ENCODE assay signal across 20 cellular contexts in genomic region chr2:217367464-217367863, GRCh38.
DNase-seq lines count a peak whose midpoint lies in the region; ATAC-seq, FAIRE-seq and TF ChIP-seq lines count a peak whose summit lies in the region.
"Had no signal": no experiment of that assay in that cellular context is flagged by ENCODE, and none has a peak within 500 bp of the region (broad histone marks: within the 10 kb centered on the region; RNA-seq: fewer than 3 reads in every experiment).

No MANE protein-coding gene starts in this region.

- no peak for TF ChIP-seq EP300 in ovary (IDR thresholded peaks at IDR 0.05)

- H3K36me3 ChIP-seq in IMR-90 (ENCODE audit: control insufficient read depth, insufficient read depth, low read length) (no peaks in the 10 kb centered on the region), bronchial epithelial cell (ENCODE audit: control insufficient read depth, insufficient read depth, low read length) (no peaks in the 10 kb centered on the region), mesendoderm (ENCODE audit: control insufficient read depth, insufficient read depth, low read length) (no peaks in the 10 kb centered on the region), ovary (no peaks in the 10 kb centered on the region)
- H3K36me3 ChIP-seq: thoracic aorta had no signal

- peak overlapping the region; percentile 74; the same call in 1 of the 2 replicates for H3K9ac ChIP-seq in IMR-90 (ENCODE audit: low read depth, low read length)
- no peak overlapping the region for H3K9ac ChIP-seq in mesendoderm (ENCODE audit: low read length)

- no peak overlapping the region for H2AK9ac ChIP-seq in IMR-90 (replicated peaks; ENCODE audit: low read depth, low read length, poor library complexity)

- DNase-seq in AG04450 (ENCODE audit: low read depth, low spot score) (peak; percentile 48), IMR-90 (peak; percentile 73), bronchial epithelial cell (ENCODE audit: low read depth) (peak; percentile 20), mesendoderm (no peak), ovary (no peak), HPDE6-E6E7 (ENCODE audit: extremely low spot score) (no peak)
- DNase-seq: activated CD4-positive, alpha-beta memory T cell treated with anti-CD3 and anti-CD28 coated beads for 36 hours; activated naive CD4-positive, alpha-beta T cell treated with anti-CD3 and anti-CD28 coated beads, Interleukin-2, amount 10 ng/mL, durations not matched to agents 7 days and 5 days; erythroblast; H9; KG1; natural killer cell; NCI-H1048; NCI-H2029; NCI-H446 had no signal

- H3K14ac ChIP-seq in IMR-90 (replicated peaks; ENCODE audit: low read depth, low read length) = peak overlapping the region; percentile 97

- no peak for TF ChIP-seq POLR2A in IMR-90 (IDR thresholded peaks at IDR 0.05; ENCODE audit: low read depth, low read length)
- TF ChIP-seq POLR2A in ovary (IDR thresholded peaks at IDR 0.05) = no peak

- peaks cover 0 to 9% of the 10 kb centered on the region in 2 experiments; a peak in 3 of 4 replicates for H3K79me1 ChIP-seq in IMR-90 (ENCODE audit: low read depth in 1 of 2, low read length in 2 of 2)
- H3K79me1 ChIP-seq in mesendoderm (ENCODE audit: low read length) = no peaks in the 10 kb centered on the region

- no peak for TF ChIP-seq RAD21 in IMR-90 (IDR thresholded peaks at IDR 0.05; ENCODE audit: low read length)

- TF ChIP-seq CTCF in AG04450 (IDR thresholded peaks at IDR 0.05; ENCODE audit: low read depth, low read length) (no peak), IMR-90 (conservative IDR thresholded peaks at IDR 0.05; ENCODE audit: low read depth, low read length) (no peak), bronchial epithelial cell (IDR thresholded peaks at IDR 0.05; ENCODE audit: insufficient read depth, low read length, severe bottlenecking) (no peak), ovary (IDR thresholded peaks at IDR 0.05) (no peak)

- intact Hi-C loops in IMR-90 (cut with micrococcal nuclease) = loop anchor here (10.0 kb wide), 1 partner anchor 673 kb away; the partner anchor contains the start of gene IGFBP5
- intact Hi-C loops in ovary (cut with DNase I) = loop anchor here in 1 of 4 donors (10.0 kb wide), 1 partner anchor 673 kb away; the partner anchor contains the start of gene IGFBP5

- peak; percentile 76 for ATAC-seq in IMR-90 (ENCODE audit: low read depth)
- ATAC-seq in GM21360 (IDR thresholded peaks at IDR 0.05; ENCODE audit: unreplicated experiment) = no peak
- ATAC-seq in HG03175 (IDR thresholded peaks at IDR 0.05; ENCODE audit: unreplicated experiment) = no peak
- ATAC-seq: natural killer cell had no signal

- FAIRE-seq in bronchial epithelial cell (lab: Jason Lieb, UNC) = no peak
- FAIRE-seq: GM19239 had no signal

- peak overlapping the region; percentile 93 for H4K5ac ChIP-seq in IMR-90 (ENCODE audit: low read depth, low read length)
- H4K5ac ChIP-seq in mesendoderm (ENCODE audit: low read length) = no peak overlapping the region

- peak overlapping the region; percentile 96 to 97 for H4K8ac ChIP-seq in IMR-90 (ENCODE audit: low read depth in 2 of 2, low read length in 2 of 2)
- H4K8ac ChIP-seq in mesendoderm (ENCODE audit: low read depth, low read length) = no peak overlapping the region

- no peaks in the 10 kb centered on the region for H3K9me3 ChIP-seq in AG04450 (ENCODE audit: control insufficient read depth, insufficient read depth, low read length)
- no peaks in the 10 kb centered on the region for H3K9me3 ChIP-seq in IMR-90 (ENCODE audit: control insufficient read depth, insufficient read depth, low read length)
- no peaks in the 10 kb centered on the region for H3K9me3 ChIP-seq in ovary
- H3K9me3 ChIP-seq: thoracic aorta had no signal

- in situ Hi-C loops in IMR-90 (cut with MboI; ENCODE audit: low sequenced_read_pairs) = no loop called here

- H3K18ac ChIP-seq in IMR-90 (ENCODE audit: low read depth, low read length) (peak overlapping the region; percentile 93), mesendoderm (ENCODE audit: low read length) (peak overlapping the region; percentile 78)

- dilution Hi-C loops in IMR-90 (cut with HindIII; ENCODE audit: low sequenced_read_pairs, unreplicated experiment) = no loop called here

- peak overlapping the region; percentile 96 for H2AK5ac ChIP-seq in IMR-90 (ENCODE audit: low read depth, low read length)
- H2AK5ac ChIP-seq in mesendoderm (ENCODE audit: low read length) = no peak overlapping the region

- H2BK5ac ChIP-seq in IMR-90 (ENCODE audit: low read depth, low read length, poor library complexity, severe bottlenecking) = peak overlapping the region; percentile 96
- H2BK5ac ChIP-seq in mesendoderm (ENCODE audit: low read length) = peak overlapping the region; percentile 5

- H3K4me2 ChIP-seq in IMR-90 (ENCODE audit: low read depth, low read length) = no peak overlapping the region
- no peak overlapping the region for H3K4me2 ChIP-seq in mesendoderm (ENCODE audit: low read length)

- no peaks in the 10 kb centered on the region for H3K79me2 ChIP-seq in mesendoderm (ENCODE audit: control insufficient read depth, insufficient read depth, low read length)

- no peaks in the 10 kb centered on the region for H3K27me3 ChIP-seq in AG04450 (ENCODE audit: control insufficient read depth, insufficient read depth, low read length)
- H3K27me3 ChIP-seq in IMR-90 (ENCODE audit: control insufficient read depth, insufficient read depth, low read length) = no peaks in the 10 kb centered on the region
- no peaks in the 10 kb centered on the region for H3K27me3 ChIP-seq in bronchial epithelial cell (ENCODE audit: control insufficient read depth, insufficient read depth, low read length)
- H3K27me3 ChIP-seq in mesendoderm (ENCODE audit: insufficient read depth, low read length, poor library complexity) = no peaks in the 10 kb centered on the region
- H3K27me3 ChIP-seq in ovary = no peaks in the 10 kb centered on the region

- peaks cover 32% of the 10 kb centered on the region for H3K9me1 ChIP-seq in IMR-90 (ENCODE audit: insufficient read depth, low read length)

- CTCF ChIA-PET in AG04450 (lab: Charles Lee) (no interaction called here), IMR-90 (lab: Yijun Ruan, JAX) (interaction anchor here (0.6 to 1.3 kb wide), 4 partner anchors 9 to 346 kb away, joined by 3 to 4 read pairs (median 3); no protein-coding TSS in a partner anchor)

- H3K4ac ChIP-seq in IMR-90 (ENCODE audit: low read depth, low read length) (peak overlapping the region; percentile 98), mesendoderm (ENCODE audit: low read depth, low read length) (no peak overlapping the region)

- peak overlapping the region; percentile 77 for H3K27ac ChIP-seq in AG04450 (ENCODE audit: low read depth, low read length)
- H3K27ac ChIP-seq in IMR-90 (ENCODE audit: insufficient read depth, low read length) = peak overlapping the region; percentile 96
- peak overlapping the region; percentile 21 for H3K27ac ChIP-seq in mesendoderm (ENCODE audit: low read depth, low read length)
- H3K27ac ChIP-seq in ovary = no peak overlapping the region
- H3K27ac ChIP-seq: HL-60, thoracic aorta had no signal

- peak overlapping the region; percentile 99 for H2BK120ac ChIP-seq in IMR-90 (ENCODE audit: low read depth, low read length)
- H2BK120ac ChIP-seq in mesendoderm (ENCODE audit: low read depth, low read length) = peak overlapping the region; percentile 70

- BruUV-seq in IMR-90 (replicated peaks; lab: Mats Ljungman, UMichigan) = no TSS peak

- H3K4me1 ChIP-seq in IMR-90 (ENCODE audit: control insufficient read depth, insufficient read depth, low read length) = peaks cover 35% of the 10 kb centered on the region
- H3K4me1 ChIP-seq in mesendoderm (ENCODE audit: control insufficient read depth, low read depth, low read length) = peaks cover 7% of the 10 kb centered on the region
- peaks cover 12% of the 10 kb centered on the region for H3K4me1 ChIP-seq in ovary (ENCODE audit: insufficient read depth)

- H4K20me1 ChIP-seq in IMR-90 (ENCODE audit: insufficient read depth, low read length) = no peaks in the 10 kb centered on the region

- peak overlapping the region; percentile 99 for H2BK20ac ChIP-seq in IMR-90 (ENCODE audit: low read depth, low read length)

- H3K56ac ChIP-seq in IMR-90 (ENCODE audit: extremely low read depth, insufficient read depth, low read length) (peak overlapping the region; percentile 96), mesendoderm (ENCODE audit: low read length) (peak overlapping the region; percentile 11)

- peak overlapping the region; percentile 99 for H4K91ac ChIP-seq in IMR-90 (ENCODE audit: insufficient read depth, low read depth, low read length)

- POLR2A ChIA-PET in AG04450 (lab: Yijun Ruan, JAX) (interaction anchor here (0.6 to 2.1 kb wide), 4 partner anchors 16 to 672 kb away, joined by 3 to 10 read pairs (median 5); partner anchors contain the start of gene IGFBP5), IMR-90 (lab: Charles Lee; ENCODE audit: unreplicated experiment) (interaction anchor here (0.5 to 0.6 kb wide), 3 partner anchors 236 to 696 kb away, joined by 3 to 9 read pairs (median 5); no protein-coding TSS in a partner anchor)

- H2BK15ac ChIP-seq in IMR-90 (ENCODE audit: low read depth, low read length) (peak overlapping the region; percentile 98), mesendoderm (replicated peaks; ENCODE audit: low read depth) (no peak overlapping the region)

- peak overlapping the region; percentile 2 for H2AFZ ChIP-seq in IMR-90 (replicated peaks; ENCODE audit: low read length, poor library complexity)

- no peak overlapping the region for H3K4me3 ChIP-seq in AG04450 (ENCODE audit: low read depth, low read length)
- no peak overlapping the region for H3K4me3 ChIP-seq in IMR-90 (ENCODE audit: insufficient read depth, low read depth, low read length)
- no peak overlapping the region for H3K4me3 ChIP-seq in bronchial epithelial cell (ENCODE audit: low read depth, low read length)
- no peak overlapping the region for H3K4me3 ChIP-seq in mesendoderm (ENCODE audit: low read length)
- no peak overlapping the region for H3K4me3 ChIP-seq in ovary
- H3K4me3 ChIP-seq: thoracic aorta had no signal

- peak overlapping the region; percentile 96 for H3K23ac ChIP-seq in IMR-90 (ENCODE audit: low read depth, low read length)
- no peak overlapping the region for H3K23ac ChIP-seq in mesendoderm (ENCODE audit: low read length)

- WGBS in IMR-90 (ENCODE audit: extremely low coverage in 2 of 2, insufficient read length in 1 of 2), 2 experiments = no CpG with 5 or more reads among the region's 4 CpGs
- WGBS in mesendoderm (ENCODE audit: extremely low coverage, insufficient coverage, low lambda C conversion rate) = no CpG with 5 or more reads among the region's 4 CpGs
- WGBS in ovary, 3 donors = 86 to 92% (median 90%) methylated on average over 4 of the region's 4 CpGs

TF ChIP-seq in IMR-90, 13 proteins besides CTCF, POLR2A, EP300 and RAD21 (continues in another document):
- no peak for TF ChIP-seq ELK1 (IDR thresholded peaks at IDR 0.05; ENCODE audit: borderline replicate concordance, low read depth, low read length)

Comparison
In these comparisons a context has a peak if more than half of its experiments do, and no peak if none do; other contexts are left out.
1. DNase-seq: peak in AG04450 (single experiment), IMR-90 (single experiment) and bronchial epithelial cell (single experiment); none in mesendoderm (single experiment), ovary (0 of 5) and HPDE6-E6E7 (single experiment).
2. H3K27ac ChIP-seq: peak in AG04450 (single experiment), IMR-90 (single experiment) and mesendoderm (single experiment); none in ovary (0 of 2).